1 cellular context compared by ENCODE assay signal in the genomic region with DNA sequence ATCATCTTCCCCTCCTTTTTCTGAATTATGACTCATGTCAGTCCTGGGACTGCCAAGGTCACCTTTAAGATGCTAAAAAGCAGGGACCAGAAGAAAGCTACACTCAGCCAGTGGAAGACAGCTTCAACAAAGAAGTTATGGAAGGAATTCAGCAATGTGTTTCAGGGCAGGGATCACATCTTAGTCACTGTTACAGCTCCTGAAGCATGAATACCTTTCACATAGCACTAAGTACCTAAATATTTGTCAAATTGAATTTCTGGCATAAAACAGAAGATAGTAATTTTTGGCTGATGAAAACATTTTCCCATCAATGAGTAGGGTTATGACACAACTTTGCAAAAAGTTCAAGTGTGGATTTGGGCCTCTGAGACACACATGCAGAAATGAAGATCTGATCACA.
TF ChIP-seq lines count a peak whose summit lies in the region.

No MANE protein-coding gene starts in this region.

TF ChIP-seq in IMR-90, 13 proteins besides CTCF, POLR2A, EP300 and RAD21 (continued from another document):
- no peak for TF ChIP-seq MAZ (IDR thresholded peaks at IDR 0.05; ENCODE audit: borderline replicate concordance, low read depth, low read length)
- no peak for TF ChIP-seq RCOR1 (IDR thresholded peaks at IDR 0.05; ENCODE audit: insufficient replicate concordance, low read length)
